In genomic region chr4:22778547-22779163, GRCh38 we compare ENCODE assay signal across 1 cellular context.
TF ChIP-seq lines count a peak whose summit lies in the region.

No MANE protein-coding gene starts in this region.

TF ChIP-seq in WTC11, 78 proteins besides CTCF, POLR2A, EP300 and RAD21 (continued from another document):
- TF ChIP-seq CDX4 (CRISPR knock-in tag; IDR thresholded peaks at IDR 0.05; ENCODE audit: borderline replicate concordance) (no peak), ATF3 (CRISPR knock-in tag; conservative IDR thresholded peaks at IDR 0.05) (no peak)
